Comparison of ENCODE assay signal across 7 cellular contexts in the genomic region with DNA sequence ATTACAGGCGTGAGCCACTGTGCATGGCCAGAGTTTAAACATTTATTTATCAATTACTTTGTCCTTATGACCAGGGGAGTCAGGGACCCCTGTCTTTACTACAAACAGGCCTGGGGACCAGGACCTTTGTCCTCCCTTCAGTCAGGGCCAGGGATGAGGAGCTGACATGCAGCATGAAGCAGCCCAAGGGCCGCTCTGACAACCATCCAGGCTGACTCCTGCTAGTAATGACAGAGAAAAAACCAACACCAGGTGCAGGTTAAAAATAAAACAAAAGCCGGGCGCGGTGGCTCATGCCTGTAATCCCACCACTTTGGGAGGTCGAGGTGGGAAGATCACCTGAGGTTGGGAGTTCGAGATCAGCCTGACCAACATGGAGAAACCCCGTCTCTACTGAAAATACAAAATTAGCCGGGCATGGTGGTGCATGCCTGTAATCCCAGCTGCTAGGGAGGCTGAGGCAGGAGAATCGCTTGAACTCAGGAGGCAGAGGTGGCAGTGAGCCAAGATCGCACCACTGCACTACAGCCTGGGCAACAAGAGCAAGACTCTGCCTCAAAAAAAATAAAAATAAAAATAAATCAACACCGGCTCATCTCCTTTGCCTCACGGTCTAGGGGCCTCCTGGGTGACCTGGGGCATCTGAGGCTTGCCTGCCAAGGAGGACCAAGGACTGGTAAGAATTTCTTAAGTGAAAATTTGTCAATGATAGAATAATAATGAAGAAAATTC. TPM values are rescaled to one million over a fixed set of nuclear protein-coding genes. Genes with fewer than 3 reads are reported as not detected.
A peak's percentile ranks its signal among the peaks of the same experiment; 100 is the strongest.
DNase-seq lines count a peak whose midpoint lies in the region; ATAC-seq and TF ChIP-seq lines count a peak whose summit lies in the region.
"Not testable (repeated sequence)": the region's sequence is repeated elsewhere in the genome, so short reads cannot be mapped to it uniquely, and the experiment has no call there.

No MANE protein-coding gene starts in this region.

- TF ChIP-seq CTCF in HFFc6 (IDR thresholded peaks at IDR 0.05); esophagus squamous epithelium (IDR thresholded peaks at IDR 0.05); heart right ventricle (IDR thresholded peaks at IDR 0.05); mesothelial cell of epicardium (IDR thresholded peaks at IDR 0.05; ENCODE audit: unreplicated experiment); psoas muscle (IDR thresholded peaks at IDR 0.05); thyroid gland (IDR thresholded peaks at IDR 0.05): not testable (repeated sequence)

- DNase-seq in HFFc6; esophagus squamous epithelium (lab: John Stamatoyannopoulos, UW); heart right ventricle; mesothelial cell of epicardium (ENCODE audit: low spot score in 2 of 2, unreplicated experiment in 2 of 2); thyroid gland: not testable (repeated sequence)
- DNase-seq in psoas muscle, result peak in 1 of 2 donors; percentile 57

- H3K4me1 Mint-ChIP-seq in HFFc6 (ENCODE audit: low read depth) (peaks cover 22% of the 10 kb centered on the region), mesothelial cell of epicardium (peaks cover 15% of the 10 kb centered on the region)
- H3K4me1 Mint-ChIP-seq in activated T-helper 17 cell treated with anti-CD3 and anti-CD28 coated beads, Interleukin-2, amount 50 U/mL, for 72 hours, result peaks cover 18% of the 10 kb centered on the region

- TF ChIP-seq POLR2A in esophagus squamous epithelium (IDR thresholded peaks at IDR 0.05); thyroid gland (IDR thresholded peaks at IDR 0.05): not testable (repeated sequence)

- H3K27ac ChIP-seq in esophagus squamous epithelium, result peak overlapping the region in 3 of 4 donors; percentile 75 to 85 (median 79)
- H3K27ac ChIP-seq in heart right ventricle, result peak overlapping the region; percentile 2 to 83 (median 78)
- peak overlapping the region; percentile 77 for H3K27ac ChIP-seq in psoas muscle
- H3K27ac ChIP-seq in thyroid gland, result peak overlapping the region; percentile 48 to 79 (median 72)

- WGBS in esophagus squamous epithelium, 2 donors, result 75 to 88% methylated on average over 7 to 13 of the region's 13 CpGs
- 72 to 74% methylated on average over 13 of the region's 13 CpGs for WGBS in heart right ventricle, 2 donors
- WGBS in psoas muscle, 3 donors, result 50 to 66% (median 51%) methylated on average over 13 of the region's 13 CpGs
- 87% methylated on average over 13 of the region's 13 CpGs for WGBS in thyroid gland, 2 donors

- H3K4me3 ChIP-seq in esophagus squamous epithelium; heart right ventricle; psoas muscle; thyroid gland (replicated peaks in 1 of 3): not testable (repeated sequence)

- H3K27ac Mint-ChIP-seq in HFFc6 (peak overlapping the region; percentile 63), mesothelial cell of epicardium (peak overlapping the region; percentile 59)
- peak overlapping the region; percentile 42 for H3K27ac Mint-ChIP-seq in activated T-helper 17 cell treated with anti-CD3 and anti-CD28 coated beads, Interleukin-2, amount 50 U/mL, for 72 hours

- H3K27me3 Mint-ChIP-seq in HFFc6 (ENCODE audit: insufficient read depth); activated T-helper 17 cell treated with anti-CD3 and anti-CD28 coated beads, Interleukin-2, amount 50 U/mL, for 72 hours; mesothelial cell of epicardium (ENCODE audit: low read depth): not testable (repeated sequence)

- intact Hi-C loops in esophagus squamous epithelium (cut with DNase I); heart right ventricle (cut with DNase I); psoas muscle (cut with DNase I); thyroid gland (cut with DNase I): not testable (repeated sequence)

- H3K4me3 Mint-ChIP-seq in HFFc6; activated T-helper 17 cell treated with anti-CD3 and anti-CD28 coated beads, Interleukin-2, amount 50 U/mL, for 72 hours; mesothelial cell of epicardium: not testable (repeated sequence)

- H3K36me3 ChIP-seq in esophagus squamous epithelium (peaks cover 14 to 84% (median 28%) of the 10 kb centered on the region in 3 donors), heart right ventricle (peaks cover 0 to 65% (median 27%) of the 10 kb centered on the region in 9 donors), psoas muscle (ENCODE audit: insufficient read depth in 1 of 2, low read depth in 1 of 2) (peaks cover 3 to 45% of the 10 kb centered on the region in 2 donors), thyroid gland (peaks cover 20 to 27% of the 10 kb centered on the region in 2 donors)

- not testable (repeated sequence) for ATAC-seq in activated T-helper 17 cell treated with anti-CD3 and anti-CD28 coated beads, Interleukin-2, amount 50 U/mL, for 72 hours (replicated peaks); heart right ventricle
- ATAC-seq in psoas muscle, result peak; percentile 46 to 67 (median 58)

- H3K9me3 Mint-ChIP-seq in HFFc6; activated T-helper 17 cell treated with anti-CD3 and anti-CD28 coated beads, Interleukin-2, amount 50 U/mL, for 72 hours; mesothelial cell of epicardium: not testable (repeated sequence)

- H3K27me3 ChIP-seq in esophagus squamous epithelium; psoas muscle (ENCODE audit: insufficient read depth in 3 of 3, low read length in 2 of 3); thyroid gland: not testable (repeated sequence)
- H3K27me3 ChIP-seq in heart right ventricle, result peaks cover 0 to 49% (median 0%) of the 10 kb centered on the region in 7 donors

- not testable (repeated sequence) for H3K9me3 ChIP-seq in esophagus squamous epithelium, heart right ventricle, psoas muscle, thyroid gland

- H3K36me3 Mint-ChIP-seq in HFFc6 (ENCODE audit: low read depth), result not testable (repeated sequence)
- H3K36me3 Mint-ChIP-seq in activated T-helper 17 cell treated with anti-CD3 and anti-CD28 coated beads, Interleukin-2, amount 50 U/mL, for 72 hours (ENCODE audit: low read depth), result peaks cover 55% of the 10 kb centered on the region
- H3K36me3 Mint-ChIP-seq in mesothelial cell of epicardium, result peaks cover 33% of the 10 kb centered on the region

- H3K4me1 ChIP-seq in esophagus squamous epithelium (peaks cover 4 to 51% (median 18%) of the 10 kb centered on the region in 3 donors), heart right ventricle (peaks cover 13 to 52% (median 38%) of the 10 kb centered on the region in 9 donors), psoas muscle (peaks cover 64% of the 10 kb centered on the region), thyroid gland (peaks cover 14 to 30% of the 10 kb centered on the region in 2 donors)

RNA-seq across cellular contexts. Expression of a gene that starts 20.6 kb away (rescaled TPM):
- 10 to 100 TPM; 23.0 to 30.0 (median 25.1) TPM for total RNA-seq in HFFc6 (2021; fragmentation: NEBNext Ultra II Directional; extraction: Animal tissue kit (Norgen Biotek cat#: 25700))
- 10 to 100 TPM; 21.9 to 29.1 TPM for total RNA-seq in activated T-helper 17 cell treated with anti-CD3 and anti-CD28 coated beads, Interleukin-2, amount 50 U/mL, for 72 hours
- total RNA-seq in esophagus squamous epithelium, result 10 to 100 TPM; 18.3 to 43.7 (median 21.2) TPM
- total RNA-seq in heart right ventricle, result 10 to 100 TPM; 58.3 to 94.3 (median 74.0) TPM
- polyA plus RNA-seq in heart right ventricle, result 10 to 100 TPM; 15.1 to 21.4 TPM
- 37.0 to 38.1 TPM (median 37.3 TPM) in 3 replicates for total RNA-seq in mesothelial cell of epicardium
- total RNA-seq in psoas muscle, result 100 to 1,000 TPM in 1 of 4 donors, 10 to 100 TPM in 3; 88.1 to 103 (median 98.5) TPM
- polyA plus RNA-seq in psoas muscle, result 10 to 100 TPM; 26.3 to 95.3 (median 48.0) TPM
- 10 to 100 TPM; 23.8 to 62.5 (median 54.9) TPM for total RNA-seq in thyroid gland

RNA-seq across cellular contexts. Expression of a gene that starts 29.1 kb away (rescaled TPM):
- total RNA-seq in HFFc6 (2021; fragmentation: NEBNext Ultra II Directional; extraction: Animal tissue kit (Norgen Biotek cat#: 25700)), result 100 to 1,000 TPM in 2 of 6 experiments, 10 to 100 TPM in 4; 81.3 to 112 (median 85.4) TPM
- 10 to 100 TPM; 57.3 to 69.1 TPM for total RNA-seq in activated T-helper 17 cell treated with anti-CD3 and anti-CD28 coated beads, Interleukin-2, amount 50 U/mL, for 72 hours
- total RNA-seq in esophagus squamous epithelium, result 10 to 100 TPM; 14.2 to 38.0 (median 24.4) TPM
- total RNA-seq in heart right ventricle, result 100 to 1,000 TPM; 109 to 141 (median 125) TPM
- 100 to 1,000 TPM in 1 of 2 donors, 10 to 100 TPM in 1; 47.0 to 161 TPM for polyA plus RNA-seq in heart right ventricle
- total RNA-seq in mesothelial cell of epicardium, result 39.6 to 41.6 TPM (median 41.2 TPM) in 3 replicates
- 100 to 1,000 TPM; 117 to 189 (median 142) TPM for total RNA-seq in psoas muscle
- 100 to 1,000 TPM; 114 to 189 (median 158) TPM for polyA plus RNA-seq in psoas muscle
- 10 to 100 TPM; 51.8 to 84.3 (median 67.3) TPM for total RNA-seq in thyroid gland

RNA-seq across cellular contexts. Expression of a gene that starts 45.8 kb away (rescaled TPM):
- 10 to 100 TPM in 5 of 6 experiments, 1 to 10 TPM in 1; 8.5 to 15.0 (median 11.7) TPM for total RNA-seq in HFFc6 (2021; fragmentation: NEBNext Ultra II Directional; extraction: Animal tissue kit (Norgen Biotek cat#: 25700))
- total RNA-seq in activated T-helper 17 cell treated with anti-CD3 and anti-CD28 coated beads, Interleukin-2, amount 50 U/mL, for 72 hours, result 1 to 10 TPM; 6.2 to 8.2 TPM
- total RNA-seq in esophagus squamous epithelium, result under 1 TPM; 0.38 to 0.95 (median 0.85) TPM
- total RNA-seq in heart right ventricle, result 1 to 10 TPM; 2.8 to 5.1 (median 3.8) TPM
- 1 to 10 TPM; 1.7 to 3.2 TPM for polyA plus RNA-seq in heart right ventricle
- total RNA-seq in mesothelial cell of epicardium, result 4.5 to 6.2 TPM (median 4.6 TPM) in 3 replicates
- 1 to 10 TPM; 5.3 to 8.1 (median 6.0) TPM for total RNA-seq in psoas muscle
- 1 to 10 TPM; 1.7 to 6.8 (median 2.0) TPM for polyA plus RNA-seq in psoas muscle
- 1 to 10 TPM in 1 of 4 donors, under 1 TPM in 2, not detected in 1; 0.54 to 1.3 (median 0.54) TPM for total RNA-seq in thyroid gland
